21 cellular contexts compared by ENCODE assay signal in genomic region chr5:141873933-141874261, GRCh38. TPM values are rescaled to one million over a fixed set of nuclear protein-coding genes. Genes with fewer than 3 reads are reported as not detected.
A peak's percentile ranks its signal among the peaks of the same experiment; 100 is the strongest.
DNase-seq lines count a peak whose midpoint lies in the region; ATAC-seq and TF ChIP-seq lines count a peak whose summit lies in the region.
"Had no signal": no experiment of that assay in that cellular context is flagged by ENCODE, and none has a peak within 500 bp of the region (broad histone marks: within the 10 kb centered on the region; RNA-seq: fewer than 3 reads in every experiment).

No MANE protein-coding gene starts in this region.

- no peak overlapping the region for H3K4me2 ChIP-seq in neuronal stem cell (ENCODE audit: insufficient read depth, low read length, poor library complexity, severe bottlenecking)

- peaks cover 0 to 68% (median 41%) of the 10 kb centered on the region in 7 donors for H3K27me3 ChIP-seq in heart right ventricle
- no peaks in the 10 kb centered on the region for H3K27me3 ChIP-seq in right cardiac atrium (ENCODE audit: control insufficient read depth, insufficient read depth)
- peaks cover 0 to 65% (median 9%) of the 10 kb centered on the region in 4 donors for H3K27me3 ChIP-seq in esophagus squamous epithelium
- peaks cover 0 to 2% (median 0%) of the 10 kb centered on the region in 3 experiments for H3K27me3 ChIP-seq in neuronal stem cell (ENCODE audit: control insufficient read depth in 3 of 3, insufficient read depth in 3 of 3, low read depth in 1 of 3, low read length in 3 of 3)
- peaks cover 13 to 88% (median 42%) of the 10 kb centered on the region in 7 donors for H3K27me3 ChIP-seq in spleen (replicated peaks in 1 of 7)

- H3K27ac Mint-ChIP-seq in type B pancreatic cell: peak overlapping the region; percentile 33
- H3K27ac Mint-ChIP-seq: activated naive CD8-positive, alpha-beta T cell treated with anti-CD3 and anti-CD28 coated beads, Interleukin-2, amount 10 ng/mL, durations not matched to agents 7 days and 5 days; activated T-cell treated with anti-CD3 and anti-CD28 coated beads, Interleukin-2, amount 50 U/mL, for 72 hours had no signal

- H3K9me3 ChIP-seq in heart right ventricle: no peaks in the 10 kb centered on the region
- no peaks in the 10 kb centered on the region for H3K9me3 ChIP-seq in right cardiac atrium (ENCODE audit: control insufficient read depth, low read length)
- H3K9me3 ChIP-seq in esophagus squamous epithelium: no peaks in the 10 kb centered on the region
- no peaks in the 10 kb centered on the region for H3K9me3 ChIP-seq in neuronal stem cell (replicated peaks in 1 of 2; ENCODE audit: control insufficient read depth in 2 of 2, insufficient read depth in 1 of 2, low read depth in 1 of 2, low read length in 2 of 2)
- H3K9me3 ChIP-seq in spleen: no peaks in the 10 kb centered on the region
- H3K9me3 ChIP-seq: thoracic aorta had no signal

- WGBS in heart right ventricle, 2 donors: 60% methylated on average over 3 of the region's 3 CpGs
- WGBS in right cardiac atrium: 65% methylated on average over 3 of the region's 3 CpGs
- whole genome bisulfite sequencing in esophagus squamous epithelium, 2 donors: 61 to 65% methylated on average over 2 to 3 of the region's 3 CpGs
- WGBS in neuronal stem cell (ENCODE audit: extremely low coverage in 2 of 2, insufficient read length in 2 of 2, insufficient replicate concordance in 1 of 2), 2 donors: no CpG with 5 or more reads among the region's 3 CpGs
- WGBS in spleen, 5 donors: 72 to 87% (median 77%) methylated on average over 3 of the region's 3 CpGs

- peak overlapping the region; percentile 50 for H3K4me3 Mint-ChIP-seq in type B pancreatic cell
- H3K4me3 Mint-ChIP-seq: activated naive CD8-positive, alpha-beta T cell treated with anti-CD3 and anti-CD28 coated beads, Interleukin-2, amount 10 ng/mL, durations not matched to agents 7 days and 5 days; activated T-cell treated with anti-CD3 and anti-CD28 coated beads, Interleukin-2, amount 50 U/mL, for 72 hours; central memory CD8-positive, alpha-beta T cell had no signal

- H2AK5ac ChIP-seq in neuronal stem cell (ENCODE audit: low read depth, low read length): peak overlapping the region; percentile 95

- peak overlapping the region; percentile 0 for H2BK15ac ChIP-seq in neuronal stem cell (ENCODE audit: low read length)

- peaks cover 74% of the 10 kb centered on the region for H3K27me3 Mint-ChIP-seq in type B pancreatic cell

- H3K4me3 ChIP-seq in heart right ventricle (peak overlapping the region in 9 of 10 donors; percentile 56 to 92 (median 84)), right cardiac atrium (ENCODE audit: low read length) (no peak overlapping the region), esophagus squamous epithelium (peak overlapping the region in 3 of 4 donors; percentile 71 to 82 (median 71)), neuronal stem cell (ENCODE audit: low read length in 2 of 2) (no peak overlapping the region), spleen (no peak overlapping the region)
- H3K4me3 ChIP-seq: SK-N-MC, thoracic aorta had no signal

- no peak for TF ChIP-seq POLR2A in esophagus squamous epithelium (IDR thresholded peaks at IDR 0.05)
- no peak for TF ChIP-seq POLR2A in spleen (IDR thresholded peaks at IDR 0.05)

- H3K4me1 Mint-ChIP-seq in type B pancreatic cell (ENCODE audit: unreplicated experiment): peaks cover 46% of the 10 kb centered on the region

- no peak overlapping the region for H4K8ac ChIP-seq in neuronal stem cell (ENCODE audit: low read depth, low read length)

- peak overlapping the region; percentile 69 for H3K4ac ChIP-seq in neuronal stem cell (ENCODE audit: low read length)

- H4K91ac ChIP-seq in neuronal stem cell (ENCODE audit: low read depth, low read length, poor library complexity): peak overlapping the region; percentile 44

- no peak for DNase-seq in heart right ventricle
- DNase-seq in right cardiac atrium: no peak
- DNase-seq in esophagus squamous epithelium (lab: John Stamatoyannopoulos, UW): no peak
- DNase-seq in neuronal stem cell (ENCODE audit: low spot score): no peak
- DNase-seq in type B pancreatic cell (ENCODE audit: extremely low spot score, unreplicated experiment): no peak
- no peak for DNase-seq in GM10266 (ENCODE audit: extremely low spot score)
- DNase-seq in activated CD4-positive, CD25-positive, alpha-beta regulatory T cell treated with anti-CD3 and anti-CD28 coated beads, Interleukin-2, amount 50 U/mL, for 72 hours: no peak
- DNase-seq in spleen: no peak
- DNase-seq: activated CD4-positive, alpha-beta T cell treated with anti-CD3 and anti-CD28 coated beads, Interleukin-2, amount 50 U/mL, for 48 hours; activated T-cell treated with anti-CD3 and anti-CD28 coated beads, Interleukin-2, amount 50 U/mL, for 72 hours; C1 segment of cervical spinal cord; DMS79; glutamatergic neuron; NCI-H1930; NCI-H524 treated with DMSO at 0.1 percent for 48 hours; retina; stimulated activated CD4-positive, alpha-beta T cell treated with anti-CD3 and anti-CD28 coated beads, Interleukin-2, amount 100 ng/mL, for 24 hours had no signal

- no peaks in the 10 kb centered on the region for H3K9me3 Mint-ChIP-seq in type B pancreatic cell
- H3K9me3 Mint-ChIP-seq: activated naive CD8-positive, alpha-beta T cell treated with anti-CD3 and anti-CD28 coated beads, Interleukin-2, amount 10 ng/mL, durations not matched to agents 7 days and 5 days; activated T-cell treated with anti-CD3 and anti-CD28 coated beads, Interleukin-2, amount 50 U/mL, for 72 hours; central memory CD8-positive, alpha-beta T cell had no signal

- H3K4me1 ChIP-seq in heart right ventricle (peaks cover 11 to 92% (median 55%) of the 10 kb centered on the region in 9 donors), right cardiac atrium (ENCODE audit: control insufficient read depth, insufficient read depth, low read length) (peaks cover 4% of the 10 kb centered on the region), esophagus squamous epithelium (peaks cover 37 to 98% (median 37%) of the 10 kb centered on the region in 3 donors), neuronal stem cell (ENCODE audit: control insufficient read depth in 2 of 2, insufficient read depth in 1 of 2, low read depth in 1 of 2, low read length in 2 of 2) (peaks cover 19 to 39% of the 10 kb centered on the region in 2 donors), spleen (peaks cover 27 to 36% (median 31%) of the 10 kb centered on the region in 6 donors)

- H3K18ac ChIP-seq in neuronal stem cell (ENCODE audit: low read length): peak overlapping the region; percentile 87

- TF ChIP-seq CTCF in heart right ventricle (IDR thresholded peaks at IDR 0.05): no peak
- no peak for TF ChIP-seq CTCF in esophagus squamous epithelium (IDR thresholded peaks at IDR 0.05)
- TF ChIP-seq CTCF in type B pancreatic cell (conservative IDR thresholded peaks at IDR 0.05): no peak
- no peak for TF ChIP-seq CTCF in GM10266 (IDR thresholded peaks at IDR 0.05; ENCODE audit: control insufficient read depth, insufficient read depth, low read depth, missing control alignments)
- TF ChIP-seq CTCF in spleen (IDR thresholded peaks at IDR 0.05 in 8 of 11, conservative IDR thresholded peaks at IDR 0.05 in 3 of 11): no peak

- peak overlapping the region in 9 of 10 donors; percentile 47 to 97 (median 94) for H3K27ac ChIP-seq in heart right ventricle
- no peak overlapping the region for H3K27ac ChIP-seq in right cardiac atrium (ENCODE audit: low read length)
- H3K27ac ChIP-seq in esophagus squamous epithelium: peak overlapping the region; percentile 5 to 89 (median 71)
- no peak overlapping the region for H3K27ac ChIP-seq in neuronal stem cell (replicated peaks; ENCODE audit: low read length)
- no peak overlapping the region for H3K27ac ChIP-seq in spleen
- H3K27ac ChIP-seq: SK-N-MC, thoracic aorta had no signal

- H2BK12ac ChIP-seq in neuronal stem cell (ENCODE audit: low read length): peak overlapping the region; percentile 44

- no peak overlapping the region for H3K9ac ChIP-seq in neuronal stem cell (ENCODE audit: low read depth, low read length, poor library complexity)

- H2BK120ac ChIP-seq in neuronal stem cell (ENCODE audit: low read depth, low read length): peak overlapping the region; percentile 83

- peaks cover 3% of the 10 kb centered on the region for H3K36me3 Mint-ChIP-seq in type B pancreatic cell
- H3K36me3 Mint-ChIP-seq: activated naive CD8-positive, alpha-beta T cell treated with anti-CD3 and anti-CD28 coated beads, Interleukin-2, amount 10 ng/mL, durations not matched to agents 7 days and 5 days had no signal

- peaks cover 0 to 9% (median 0%) of the 10 kb centered on the region in 9 donors for H3K36me3 ChIP-seq in heart right ventricle
- H3K36me3 ChIP-seq in esophagus squamous epithelium: peaks cover 0 to 4% (median 0%) of the 10 kb centered on the region in 3 donors
- H3K36me3 ChIP-seq in neuronal stem cell (replicated peaks in 1 of 2; ENCODE audit: control insufficient read depth in 2 of 2, insufficient read depth in 2 of 2, low read length in 2 of 2): peaks cover under 1 to 18% of the 10 kb centered on the region in 2 donors
- H3K36me3 ChIP-seq in spleen: no peaks in the 10 kb centered on the region
- H3K36me3 ChIP-seq: thoracic aorta had no signal

- intact Hi-C loops in heart right ventricle (cut with DNase I): loop anchor here in 2 of 10 donors (2.0 to 5.0 kb wide), 2 partner anchors 23 to 37 kb away; no protein-coding TSS in a partner anchor
- intact Hi-C loops in right cardiac atrium (cut with DNase I): loop anchor here in 1 of 4 donors (10.0 kb wide), 1 partner anchor 69 kb away; no protein-coding TSS in a partner anchor
- intact Hi-C loops in esophagus squamous epithelium (cut with DNase I): no loop called here
- intact Hi-C loops in spleen (cut with DNase I; ENCODE audit: low total_unique reads): no loop called here

- no peak overlapping the region for H3K14ac ChIP-seq in neuronal stem cell (ENCODE audit: low read length)

- H3K23ac ChIP-seq in neuronal stem cell (ENCODE audit: low read depth, low read length, poor library complexity): no peak overlapping the region

- ATAC-seq in heart right ventricle (no peak), right cardiac atrium (no peak)
- ATAC-seq: activated T-cell treated with anti-CD3 and anti-CD28 coated beads, Interleukin-2, amount 50 U/mL, for 72 hours had no signal

- H2BK5ac ChIP-seq in neuronal stem cell (ENCODE audit: low read length): peak overlapping the region; percentile 67

- no peak overlapping the region for H2AFZ ChIP-seq in neuronal stem cell (ENCODE audit: low read length)

- H3K79me1 ChIP-seq in neuronal stem cell (ENCODE audit: low read depth, low read length): peaks cover 14% of the 10 kb centered on the region

RNA-seq across cellular contexts. Expression of gene PCDH1, which starts 4.3 kb away (rescaled TPM):
- total RNA-seq in heart right ventricle: 10 to 100 TPM in 9 of 10 donors, 1 to 10 TPM in 1; 8.4 to 45.8 (median 17.9) TPM
- polyA plus RNA-seq in heart right ventricle: 10 to 100 TPM; 16.2 to 21.6 TPM
- total RNA-seq in right cardiac atrium: 10 to 100 TPM in 2 of 4 donors, 1 to 10 TPM in 2; 7.2 to 21.3 (median 12.2) TPM
- 9.2 TPM for polyA plus RNA-seq in right cardiac atrium
- 100 to 1,000 TPM in 1 of 4 donors, 10 to 100 TPM in 3; 51.3 to 131 (median 67.9) TPM for total RNA-seq in esophagus squamous epithelium
- polyA plus RNA-seq in neuronal stem cell (2013, experiment 1 of 2): 7.6 TPM
- 7.7 TPM for polyA plus RNA-seq in neuronal stem cell (2013, experiment 2 of 2)
- total RNA-seq in type B pancreatic cell (ENCODE audit: low replicate concordance): 22.8 and 41.7 TPM in 2 replicates
- total RNA-seq in spleen: 10 to 100 TPM in 2 of 7 donors, 1 to 10 TPM in 5; 2.6 to 11.4 (median 7.4) TPM
- polyA plus RNA-seq in spleen: 1 to 10 TPM in 2 of 3 donors, under 1 TPM in 1; 0.30 to 2.2 (median 1.4) TPM
- total RNA-seq: activated naive CD8-positive, alpha-beta T cell treated with anti-CD3 and anti-CD28 coated beads, Interleukin-2, amount 10 ng/mL, durations not matched to agents 7 days and 5 days had no signal

RNA-seq across cellular contexts. Expression of gene DELE1, which starts 49.8 kb away (rescaled TPM):
- 100 to 1,000 TPM in 6 of 10 donors, 10 to 100 TPM in 4; 82.1 to 192 (median 141) TPM for total RNA-seq in heart right ventricle
- 10 to 100 TPM; 50.1 to 69.8 TPM for polyA plus RNA-seq in heart right ventricle
- 100 to 1,000 TPM in 2 of 4 donors, 10 to 100 TPM in 2; 82.6 to 109 (median 99.2) TPM for total RNA-seq in right cardiac atrium
- 62.0 TPM for polyA plus RNA-seq in right cardiac atrium
- total RNA-seq in esophagus squamous epithelium: 10 to 100 TPM; 27.3 to 68.5 (median 37.1) TPM
- 40.3 TPM for polyA plus RNA-seq in neuronal stem cell (2013, experiment 1 of 2)
- 38.7 TPM for polyA plus RNA-seq in neuronal stem cell (2013, experiment 2 of 2)
- total RNA-seq in type B pancreatic cell (ENCODE audit: low replicate concordance): 45.7 and 67.9 TPM in 2 replicates
- 100 to 1,000 TPM; 101 to 194 (median 149) TPM for total RNA-seq in spleen
- polyA plus RNA-seq in spleen: 10 to 100 TPM; 36.1 to 83.3 (median 69.7) TPM

Comparison
In these comparisons a context has a peak if more than half of its experiments do, and no peak if none do; other contexts are left out.
1. H3K27ac ChIP-seq: peak in heart right ventricle (9 of 10) and esophagus squamous epithelium (4 of 4); none in right cardiac atrium (single experiment), neuronal stem cell (single experiment) and spleen (0 of 8).
2. H3K4me3 ChIP-seq: peak in heart right ventricle (9 of 10) and esophagus squamous epithelium (3 of 4); none in right cardiac atrium (single experiment), neuronal stem cell (0 of 2) and spleen (0 of 8).